ENCODE assay signal across 16 cellular contexts in the genomic region with DNA sequence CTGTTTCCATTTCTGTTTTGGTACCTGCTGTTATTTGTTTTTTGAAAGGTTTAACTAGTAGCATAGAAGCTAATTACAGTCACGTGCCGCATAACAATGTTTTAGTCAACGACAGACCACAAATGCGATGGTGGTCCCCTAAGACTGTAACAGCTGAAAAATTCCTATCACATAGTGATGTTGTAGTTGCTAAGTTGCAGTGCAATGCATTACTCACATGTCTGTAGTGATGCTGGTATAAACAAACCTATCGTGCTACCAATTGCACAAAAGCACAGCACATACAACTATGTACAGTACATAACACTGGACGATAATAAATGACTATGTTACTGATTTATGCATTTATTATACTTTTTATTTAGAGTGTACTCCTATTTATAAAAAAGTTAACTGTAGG. TPM values are rescaled to one million over a fixed set of nuclear protein-coding genes. Genes with fewer than 3 reads are reported as not detected.
DNase-seq lines count a peak whose midpoint lies in the region; ATAC-seq lines count a peak whose summit lies in the region.
"Had no signal": no experiment of that assay in that cellular context is flagged by ENCODE, and none has a peak within 500 bp of the region (broad histone marks: within the 10 kb centered on the region; RNA-seq: fewer than 3 reads in every experiment).

No MANE protein-coding gene starts in this region.

- H4K8ac ChIP-seq in mesenchymal stem cell (ENCODE audit: low read length), result no peak overlapping the region

- H2AFZ ChIP-seq in mesenchymal stem cell (ENCODE audit: low read depth, low read length), result no peak overlapping the region

- ATAC-seq in activated naive CD8-positive, alpha-beta T cell treated with anti-CD3 and anti-CD28 coated beads, Interleukin-2, amount 50 U/mL, for 24 hours, result no peak
- ATAC-seq: HepG2 had no signal

- no peak overlapping the region for H3K4ac ChIP-seq in mesenchymal stem cell (ENCODE audit: low read depth in 1 of 2, low read length in 2 of 2)

- H3K4me1 Mint-ChIP-seq in activated naive CD8-positive, alpha-beta T cell treated with anti-CD3 and anti-CD28 coated beads, Interleukin-2, amount 50 U/mL, for 24 hours, result no peaks in the 10 kb centered on the region

- peaks cover 6% of the 10 kb centered on the region for H3K9me3 Mint-ChIP-seq in activated naive CD8-positive, alpha-beta T cell treated with anti-CD3 and anti-CD28 coated beads, Interleukin-2, amount 50 U/mL, for 24 hours

- peaks cover 23% of the 10 kb centered on the region for H3K79me1 ChIP-seq in mesenchymal stem cell (replicated peaks; ENCODE audit: low read length, poor library complexity, severe bottlenecking)

- H3K23ac ChIP-seq in mesenchymal stem cell (ENCODE audit: low read length in 2 of 2), result no peak overlapping the region

- H3K14ac ChIP-seq in mesenchymal stem cell (ENCODE audit: low read length in 2 of 2), result no peak overlapping the region

- no peak overlapping the region for H2BK5ac ChIP-seq in mesenchymal stem cell (ENCODE audit: low read depth, low read length, poor library complexity, severe bottlenecking)

- H3K18ac ChIP-seq in mesenchymal stem cell (ENCODE audit: low read depth in 1 of 2, low read length in 2 of 2), result no peak overlapping the region

- no peaks in the 10 kb centered on the region for H3K27me3 ChIP-seq in SJSA1 (replicated peaks)
- H3K27me3 ChIP-seq in mesenchymal stem cell (ENCODE audit: control insufficient read depth in 1 of 2, insufficient read depth in 1 of 2, low read length in 2 of 2), result no peaks in the 10 kb centered on the region
- H3K27me3 ChIP-seq: BE2C had no signal

- H3K27ac Mint-ChIP-seq in activated naive CD8-positive, alpha-beta T cell treated with anti-CD3 and anti-CD28 coated beads, Interleukin-2, amount 50 U/mL, for 24 hours, result no peak overlapping the region
- H3K27ac Mint-ChIP-seq: CD4-positive, alpha-beta T cell had no signal

- H3K27ac ChIP-seq in SJSA1 (peak overlapping the region; percentile 67), mesenchymal stem cell (ENCODE audit: low read length, poor library complexity, severe bottlenecking) (no peak overlapping the region)
- H3K27ac ChIP-seq: KMS-11 had no signal

- H3K4me3 Mint-ChIP-seq in activated naive CD8-positive, alpha-beta T cell treated with anti-CD3 and anti-CD28 coated beads, Interleukin-2, amount 50 U/mL, for 24 hours, result no peak overlapping the region
- H3K4me3 Mint-ChIP-seq: CD4-positive, alpha-beta T cell had no signal

- WGBS in mesenchymal stem cell, result 91% methylated on average over 4 of the region's 6 CpGs

- no peak overlapping the region for H4K91ac ChIP-seq in mesenchymal stem cell (ENCODE audit: low read length)

- 0 out of 2 replicates have a peak, but pooled peaks cover 6% of the 10 kb centered on the region for H3K9me3 ChIP-seq in SJSA1 (replicated peaks)
- H3K9me3 ChIP-seq in mesenchymal stem cell (ENCODE audit: control insufficient read depth, low read length), result peaks cover 8% of the 10 kb centered on the region
- H3K9me3 ChIP-seq: BE2C, Caco-2 had no signal

- peaks cover 61% of the 10 kb centered on the region for H3K36me3 ChIP-seq in SJSA1
- peaks cover 17 to 39% of the 10 kb centered on the region in 2 experiments for H3K36me3 ChIP-seq in mesenchymal stem cell (ENCODE audit: control insufficient read depth in 1 of 2, insufficient read depth in 2 of 2, low read depth in 1 of 2, low read length in 2 of 2)
- H3K36me3 ChIP-seq: BE2C had no signal

- H3K9ac ChIP-seq in mesenchymal stem cell (ENCODE audit: low read length), result no peak overlapping the region
- H3K9ac ChIP-seq: KMS-11 had no signal

- no peak overlapping the region for H2BK15ac ChIP-seq in mesenchymal stem cell (ENCODE audit: low read depth, poor library complexity, severe bottlenecking)

- H3K4me2 ChIP-seq in mesenchymal stem cell (ENCODE audit: low read length, poor library complexity, severe bottlenecking), result no peak overlapping the region
- H3K4me2 ChIP-seq: KMS-11 had no signal

- peaks cover 15% of the 10 kb centered on the region for H3K27me3 Mint-ChIP-seq in activated naive CD8-positive, alpha-beta T cell treated with anti-CD3 and anti-CD28 coated beads, Interleukin-2, amount 50 U/mL, for 24 hours

- H3K4me3 ChIP-seq in SJSA1 (no peak overlapping the region), mesenchymal stem cell (ENCODE audit: insufficient read depth in 1 of 2, low read depth in 1 of 2, low read length in 2 of 2) (no peak overlapping the region)

- peak; percentile 3 for DNase-seq in EH (ENCODE audit: low read depth)
- DNase-seq in SJSA1 (ENCODE audit: low read depth in 1 of 2, low spot score in 2 of 2), result peak in 1 of 2 experiments; percentile 37
- peak; percentile 63 for DNase-seq in mesenchymal stem cell
- no peak for DNase-seq in SHP77 (lab: John Stamatoyannopoulos, UW)
- no peak for DNase-seq in DMS 273 treated with DMSO at 0.1 percent for 48 hours (lab: John Stamatoyannopoulos, UW)
- DNase-seq in activated naive CD8-positive, alpha-beta T cell treated with anti-CD3 and anti-CD28 coated beads, Interleukin-2, amount 50 U/mL, for 24 hours, result no peak
- no peak for DNase-seq in DMS79 (lab: John Stamatoyannopoulos, UW)
- DNase-seq: BE2C; C1 segment of cervical spinal cord; Caco-2; CD4-positive, alpha-beta T cell; DND-41; GOT3; H7 had no signal

- no peak overlapping the region for H2BK120ac ChIP-seq in mesenchymal stem cell (ENCODE audit: low read depth, low read length)

- H2AK5ac ChIP-seq in mesenchymal stem cell (ENCODE audit: low read length, severe bottlenecking), result no peak overlapping the region

- H3K36me3 Mint-ChIP-seq in activated naive CD8-positive, alpha-beta T cell treated with anti-CD3 and anti-CD28 coated beads, Interleukin-2, amount 50 U/mL, for 24 hours (ENCODE audit: low read depth), result peaks cover 8% of the 10 kb centered on the region

- H3K4me1 ChIP-seq in SJSA1 (replicated peaks) (peaks cover 6% of the 10 kb centered on the region), mesenchymal stem cell (ENCODE audit: control insufficient read depth, insufficient read depth, low read depth, low read length) (no peaks in the 10 kb centered on the region)
- H3K4me1 ChIP-seq: BE2C had no signal

- H2BK12ac ChIP-seq in mesenchymal stem cell (ENCODE audit: low read length in 2 of 2), result no peak overlapping the region

RNA-seq across cellular contexts. Expression of a gene that starts 21.6 kb away (rescaled TPM):
- 8.5 and 16.1 TPM in 2 replicates for total RNA-seq in SJSA1 (2014; rRNA removed; shearing (Covaris generic))
- 15.5 TPM for polyA plus RNA-seq in mesenchymal stem cell (2013, experiment 1 of 2)
- polyA plus RNA-seq in mesenchymal stem cell (2013, experiment 2 of 2), result 15.8 TPM
- total RNA-seq: CD4-positive, alpha-beta T cell had no signal

RNA-seq across cellular contexts. Expression of a gene that starts 29.6 kb away (rescaled TPM):
- total RNA-seq in SJSA1 (2014; rRNA removed; shearing (Covaris generic)), result 54.8 and 86.1 TPM in 2 replicates
- polyA plus RNA-seq in mesenchymal stem cell (2013, experiment 1 of 2), result 39.7 TPM
- 40.1 TPM for polyA plus RNA-seq in mesenchymal stem cell (2013, experiment 2 of 2)

Comparison
In these comparisons a context has a peak if more than half of its experiments do, and no peak if none do; other contexts are left out.
1. DNase-seq: peak in EH (single experiment) and mesenchymal stem cell (single experiment); none in SHP77 (0 of 2), DMS 273 treated with DMSO at 0.1 percent for 48 hours (single experiment), activated naive CD8-positive, alpha-beta T cell treated with anti-CD3 and anti-CD28 coated beads, Interleukin-2, amount 50 U/mL, for 24 hours (single experiment) and DMS79 (single experiment).